32 cellular contexts compared by ENCODE assay signal in the genomic region with DNA sequence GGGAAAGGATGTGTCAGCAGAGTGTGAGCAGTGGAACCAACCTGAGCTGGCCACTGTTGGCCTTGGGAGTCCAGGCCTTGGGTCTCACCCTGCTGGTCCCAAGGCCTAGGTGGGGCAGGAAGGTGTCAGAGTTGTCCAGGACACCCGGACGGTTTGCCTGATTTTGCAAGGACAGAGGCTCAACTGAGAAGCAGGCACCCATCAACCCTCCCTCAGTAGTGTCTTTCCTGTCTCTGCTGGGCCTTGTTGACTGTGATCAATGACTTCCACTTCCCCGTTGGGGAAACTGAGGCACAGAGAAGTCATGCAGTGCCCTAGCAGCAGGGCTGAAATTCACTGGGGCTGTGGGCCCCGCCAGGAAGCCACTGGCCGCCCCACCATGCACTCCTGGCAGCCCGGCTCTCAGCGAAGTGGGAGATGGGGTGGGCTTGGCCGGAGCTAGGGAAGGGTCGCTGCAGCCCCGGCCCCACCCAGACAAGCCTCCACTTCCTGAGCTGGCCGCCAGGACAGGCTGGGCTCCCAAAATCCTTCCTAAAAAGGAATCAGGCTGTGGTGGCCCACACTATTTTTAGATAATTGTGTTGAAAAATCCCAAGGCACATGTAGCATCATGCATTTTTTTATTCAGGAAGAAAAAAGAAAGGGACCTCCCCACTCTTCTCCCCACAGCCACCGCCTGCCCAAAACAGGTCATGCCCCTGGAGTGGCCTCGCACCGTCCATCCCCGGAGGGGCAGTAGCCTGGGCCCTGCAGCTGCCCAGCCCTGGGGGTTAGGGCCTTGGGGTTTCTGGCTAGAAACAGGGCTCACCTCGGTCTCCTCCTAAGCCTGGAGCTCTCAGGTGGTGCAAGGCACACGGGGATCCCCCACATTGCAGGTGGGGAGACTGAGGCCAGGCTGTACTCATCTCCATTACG.
DNase-seq lines count a peak whose midpoint lies in the region; ATAC-seq, FAIRE-seq and TF ChIP-seq lines count a peak whose summit lies in the region.
"Had no signal": no experiment of that assay in that cellular context is flagged by ENCODE, and none has a peak within 500 bp of the region (broad histone marks: within the 10 kb centered on the region; RNA-seq: fewer than 3 reads in every experiment).

No MANE protein-coding gene starts in this region.

- no peak overlapping the region for H3K4me3 ChIP-seq in heart right ventricle
- no peak overlapping the region for H3K4me3 ChIP-seq in esophagus squamous epithelium
- H3K4me3 ChIP-seq in osteoblast (ENCODE audit: insufficient read depth, low read length): no peak overlapping the region
- no peak overlapping the region for H3K4me3 ChIP-seq in tibial artery
- H3K4me3 ChIP-seq in naive thymus-derived CD4-positive, alpha-beta T cell (ENCODE audit: low read length): no peak overlapping the region
- H3K4me3 ChIP-seq: GM23248, transverse colon had no signal

- peak overlapping the region in 6 of 10 donors; percentile 31 to 68 (median 51) for H3K27ac ChIP-seq in heart right ventricle
- H3K27ac ChIP-seq in esophagus squamous epithelium: peak overlapping the region; percentile 16 to 69 (median 48)
- H3K27ac ChIP-seq in osteoblast (ENCODE audit: low read depth, low read length): no peak overlapping the region
- peak overlapping the region; percentile 74 to 76 for H3K27ac ChIP-seq in tibial artery
- H3K27ac ChIP-seq in naive thymus-derived CD4-positive, alpha-beta T cell (ENCODE audit: low read depth, low read length): no peak overlapping the region
- H3K27ac ChIP-seq: GM23248, parathyroid adenoma, WERI-Rb-1 had no signal

- peaks cover 0 to 11% (median 5%) of the 10 kb centered on the region in 5 donors for H3K36me3 Mint-ChIP-seq in naive thymus-derived CD4-positive, alpha-beta T cell
- H3K36me3 Mint-ChIP-seq: CD8-positive, alpha-beta T cell; immature natural killer cell; mesothelial cell of epicardium had no signal

- no peaks in the 10 kb centered on the region for H3K4me1 Mint-ChIP-seq in naive thymus-derived CD4-positive, alpha-beta T cell
- H3K4me1 Mint-ChIP-seq: activated CD4-positive, alpha-beta T cell treated with anti-CD3 and anti-CD28 coated beads, Interleukin-2, amount 10 ng/mL, durations not matched to agents 7 days and 5 days; immature natural killer cell; naive thymus-derived CD8-positive, alpha-beta T cell had no signal

- H3K4me1 ChIP-seq in heart right ventricle (peaks cover 24 to 58% (median 52%) of the 10 kb centered on the region in 9 donors), esophagus squamous epithelium (peaks cover 28 to 54% (median 36%) of the 10 kb centered on the region in 3 donors), osteoblast (ENCODE audit: insufficient read depth, low read length) (peaks cover 18% of the 10 kb centered on the region), tibial artery (peaks cover 6 to 51% (median 46%) of the 10 kb centered on the region in 4 donors)
- H3K4me1 ChIP-seq in naive thymus-derived CD4-positive, alpha-beta T cell (ENCODE audit: control insufficient read depth in 2 of 2, insufficient read depth in 2 of 2, low read length in 2 of 2): no peaks in the 10 kb centered on the region

- peak overlapping the region; percentile 29 for H2AFZ ChIP-seq in osteoblast (ENCODE audit: low read length)
- H2AFZ ChIP-seq: GM23248, parathyroid adenoma had no signal

- H3K9me3 ChIP-seq in heart right ventricle: peaks cover 0 to 13% (median 0%) of the 10 kb centered on the region in 11 donors
- peaks cover 0 to 8% (median 0%) of the 10 kb centered on the region in 3 donors for H3K9me3 ChIP-seq in esophagus squamous epithelium
- H3K9me3 ChIP-seq in osteoblast (ENCODE audit: low read depth, low read length): no peaks in the 10 kb centered on the region
- no peaks in the 10 kb centered on the region for H3K9me3 ChIP-seq in tibial artery
- H3K9me3 ChIP-seq in naive thymus-derived CD4-positive, alpha-beta T cell (ENCODE audit: control insufficient read depth in 2 of 3, low read length in 3 of 3): no peaks in the 10 kb centered on the region
- H3K9me3 ChIP-seq: transverse colon had no signal

- intact Hi-C loops in heart right ventricle (cut with DNase I) (loop anchor here in 4 of 10 donors (5.0 to 10.0 kb wide), 3 partner anchors 122 to 129 kb away; partner anchors contain the start of gene CALM1 (in 3 of the 4)), cardiac septum (cut with DNase I) (loop anchor here (5.0 kb wide), 2 partner anchors 122 to 173 kb away; no protein-coding TSS in a partner anchor), esophagus squamous epithelium (cut with DNase I) (no loop called here), tibial artery (cut with DNase I; ENCODE audit: low total_unique reads) (loop anchor here (5.0 to 10.0 kb wide), 3 partner anchors 127 to 219 kb away; partner anchors contain the start of gene CALM1)
- intact Hi-C loops in naive thymus-derived CD4-positive, alpha-beta T cell (cut with micrococcal nuclease): no loop called here

- no peak for FAIRE-seq in RCC 7860 (lab: Jason Lieb, UNC)
- FAIRE-seq: A204.1, colon had no signal

- ATAC-seq in heart right ventricle: peak in 6 of 8 donors; percentile 24 to 62 (median 50)
- ATAC-seq in naive thymus-derived CD4-positive, alpha-beta T cell: no peak
- ATAC-seq: activated T-cell treated with anti-CD3 and anti-CD28 coated beads, Interleukin-2, amount 50 U/mL, for 72 hours; CD8-positive, alpha-beta T cell; left lobe of liver; naive thymus-derived CD8-positive, alpha-beta T cell had no signal

- no peak overlapping the region for H3K27ac Mint-ChIP-seq in naive thymus-derived CD4-positive, alpha-beta T cell
- H3K27ac Mint-ChIP-seq: activated CD4-positive, alpha-beta T cell treated with anti-CD3 and anti-CD28 coated beads, Interleukin-2, amount 10 ng/mL, durations not matched to agents 7 days and 5 days; activated T-cell treated with anti-CD3 and anti-CD28 coated beads, Interleukin-2, amount 50 U/mL, for 72 hours; CD8-positive, alpha-beta T cell; immature natural killer cell; mesothelial cell of epicardium; naive thymus-derived CD8-positive, alpha-beta T cell; stimulated activated naive CD8-positive, alpha-beta T cell treated with anti-CD3 and anti-CD28 coated beads, Interleukin-15, Interleukin-2, amounts not matched to agents 100 ng/mL and 50 ng/mL, for 24 hours; T-helper 1 cell treated with Interleukin-12 subunit alpha and Interleukin-12 subunit beta and Interleukin-4 antibody, amounts not matched to agents 30 μg/mL and 1 μg/mL, for 36 hours had no signal

- H3K27me3 Mint-ChIP-seq in naive thymus-derived CD4-positive, alpha-beta T cell: peaks cover 0 to 13% (median 7%) of the 10 kb centered on the region in 5 donors
- H3K27me3 Mint-ChIP-seq: activated CD4-positive, alpha-beta T cell treated with anti-CD3 and anti-CD28 coated beads, Interleukin-2, amount 10 ng/mL, durations not matched to agents 7 days and 5 days; stimulated activated naive CD8-positive, alpha-beta T cell treated with anti-CD3 and anti-CD28 coated beads, Interleukin-15, Interleukin-2, amounts not matched to agents 100 ng/mL and 50 ng/mL, for 24 hours had no signal

- H3K27me3 ChIP-seq in heart right ventricle (no peaks in the 10 kb centered on the region), esophagus squamous epithelium (no peaks in the 10 kb centered on the region), osteoblast (ENCODE audit: insufficient read depth, low read length) (no peaks in the 10 kb centered on the region), tibial artery (no peaks in the 10 kb centered on the region)
- H3K27me3 ChIP-seq in naive thymus-derived CD4-positive, alpha-beta T cell (ENCODE audit: control insufficient read depth in 2 of 2, insufficient read depth in 2 of 2, low read length in 2 of 2): no peaks in the 10 kb centered on the region
- H3K27me3 ChIP-seq: transverse colon had no signal

- TF ChIP-seq CTCF in heart right ventricle (IDR thresholded peaks at IDR 0.05): peak in 6 of 9 donors; percentile 12 to 40 (median 12)
- TF ChIP-seq CTCF in esophagus squamous epithelium (IDR thresholded peaks at IDR 0.05): no peak
- no peak for TF ChIP-seq CTCF in osteoblast (IDR thresholded peaks at IDR 0.05; ENCODE audit: extremely low read depth, low read depth, low read length)
- TF ChIP-seq CTCF in tibial artery (IDR thresholded peaks at IDR 0.05): peak; percentile 51 to 65

- TF ChIP-seq POLR2A in esophagus squamous epithelium (IDR thresholded peaks at IDR 0.05): no peak

- no peaks in the 10 kb centered on the region for H3K36me3 ChIP-seq in heart right ventricle
- H3K36me3 ChIP-seq in esophagus squamous epithelium: no peaks in the 10 kb centered on the region
- H3K36me3 ChIP-seq in osteoblast (ENCODE audit: insufficient read depth, low read length): no peaks in the 10 kb centered on the region
- no peaks in the 10 kb centered on the region for H3K36me3 ChIP-seq in tibial artery
- no peaks in the 10 kb centered on the region for H3K36me3 ChIP-seq in naive thymus-derived CD4-positive, alpha-beta T cell (ENCODE audit: control insufficient read depth in 2 of 3, insufficient read depth in 3 of 3, low read length in 3 of 3)
- H3K36me3 ChIP-seq: transverse colon, WERI-Rb-1 had no signal

- H3K4me2 ChIP-seq in osteoblast (ENCODE audit: insufficient read depth, low read length): no peak overlapping the region

- DNase-seq in heart right ventricle (no peak), cardiac septum (ENCODE audit: low spot score) (no peak), esophagus squamous epithelium (lab: John Stamatoyannopoulos, UW) (no peak), osteoblast (ENCODE audit: insufficient read length, low spot score, missing footprints) (peak; percentile 72), tibial artery (no peak), NOMO-1 (lab: John Stamatoyannopoulos, UW; ENCODE audit: unreplicated experiment in 2 of 2) (no peak), RCC 7860 (ENCODE audit: low spot score) (no peak)
- DNase-seq in naive thymus-derived CD4-positive, alpha-beta T cell: no peak
- DNase-seq: activated CD4-positive, alpha-beta T cell treated with anti-CD3 and anti-CD28 coated beads, Interleukin-2, amount 10 ng/mL, durations not matched to agents 7 days and 5 days; activated naive CD4-positive, alpha-beta T cell treated with Interleukin-2 at 50 U/mL for 16 hours; activated T-cell treated with anti-CD3 and anti-CD28 coated beads, Interleukin-2, amount 50 U/mL, for 72 hours; CD8-positive, alpha-beta T cell; DMS 273 treated with DMSO at 0.1 percent for 48 hours; effector memory CD4-positive, alpha-beta T cell; hippocampal formation; immature natural killer cell; MV-4-11; naive thymus-derived CD8-positive, alpha-beta T cell; NCI-H1436 treated with DMSO at 0.1 percent for 48 hours; NCI-H345; stimulated activated CD4-positive, alpha-beta T cell treated with anti-CD3 and anti-CD28 coated beads, Interleukin-15, amount 100 ng/mL, for 24 hours; transverse colon; WERI-Rb-1 had no signal

- CTCF ChIA-PET in naive thymus-derived CD4-positive, alpha-beta T cell (lab: Charles Lee): interaction anchor here (0.7 kb wide), 1 partner anchor 139 kb away, joined by 4 read pairs; no protein-coding TSS in a partner anchor

- H3K4me3 Mint-ChIP-seq in naive thymus-derived CD4-positive, alpha-beta T cell: no peak overlapping the region
- H3K4me3 Mint-ChIP-seq: activated CD4-positive, alpha-beta T cell treated with anti-CD3 and anti-CD28 coated beads, Interleukin-2, amount 10 ng/mL, durations not matched to agents 7 days and 5 days; activated T-cell treated with anti-CD3 and anti-CD28 coated beads, Interleukin-2, amount 50 U/mL, for 72 hours; brain; CD8-positive, alpha-beta T cell; immature natural killer cell; mesothelial cell of epicardium; naive thymus-derived CD8-positive, alpha-beta T cell; stimulated activated naive CD8-positive, alpha-beta T cell treated with anti-CD3 and anti-CD28 coated beads, Interleukin-15, Interleukin-2, amounts not matched to agents 100 ng/mL and 50 ng/mL, for 24 hours; T-helper 1 cell treated with Interleukin-12 subunit alpha and Interleukin-12 subunit beta and Interleukin-4 antibody, amounts not matched to agents 30 μg/mL and 1 μg/mL, for 36 hours had no signal

- POLR2A ChIA-PET in naive thymus-derived CD4-positive, alpha-beta T cell (lab: Charles Lee): no interaction called here

- no peaks in the 10 kb centered on the region for H3K79me2 ChIP-seq in osteoblast (ENCODE audit: insufficient read depth, low read length)
- H3K79me2 ChIP-seq: parathyroid adenoma had no signal

- H3K9me3 Mint-ChIP-seq in naive thymus-derived CD4-positive, alpha-beta T cell: peaks cover 1 to 22% (median 8%) of the 10 kb centered on the region in 11 donors

- 56 to 62% methylated on average over 18 of the region's 18 CpGs for WGBS in heart right ventricle, 2 donors
- WGBS in esophagus squamous epithelium, 2 donors: 63 to 88% methylated on average over 5 to 8 of the region's 18 CpGs

- H4K20me1 ChIP-seq in osteoblast (ENCODE audit: insufficient read depth, low read length): no peaks in the 10 kb centered on the region

Comparison
In these comparisons a context has a peak if more than half of its experiments do, and no peak if none do; other contexts are left out.
1. H3K27ac ChIP-seq: peak in heart right ventricle (6 of 10), esophagus squamous epithelium (4 of 4) and tibial artery (2 of 2); none in osteoblast (single experiment) and naive thymus-derived CD4-positive, alpha-beta T cell (single experiment).
2. CTCF ChIP-seq: peak in heart right ventricle (6 of 9) and tibial artery (2 of 2); none in esophagus squamous epithelium (0 of 6) and osteoblast (single experiment).
3. intact Hi-C loops: an anchor here in cardiac septum (5.0 kb wide) and tibial artery (5.0 to 10.0 kb wide); none called in esophagus squamous epithelium and naive thymus-derived CD4-positive, alpha-beta T cell.